Comparison of ENCODE assay signal across 9 cellular contexts in the genomic region with DNA sequence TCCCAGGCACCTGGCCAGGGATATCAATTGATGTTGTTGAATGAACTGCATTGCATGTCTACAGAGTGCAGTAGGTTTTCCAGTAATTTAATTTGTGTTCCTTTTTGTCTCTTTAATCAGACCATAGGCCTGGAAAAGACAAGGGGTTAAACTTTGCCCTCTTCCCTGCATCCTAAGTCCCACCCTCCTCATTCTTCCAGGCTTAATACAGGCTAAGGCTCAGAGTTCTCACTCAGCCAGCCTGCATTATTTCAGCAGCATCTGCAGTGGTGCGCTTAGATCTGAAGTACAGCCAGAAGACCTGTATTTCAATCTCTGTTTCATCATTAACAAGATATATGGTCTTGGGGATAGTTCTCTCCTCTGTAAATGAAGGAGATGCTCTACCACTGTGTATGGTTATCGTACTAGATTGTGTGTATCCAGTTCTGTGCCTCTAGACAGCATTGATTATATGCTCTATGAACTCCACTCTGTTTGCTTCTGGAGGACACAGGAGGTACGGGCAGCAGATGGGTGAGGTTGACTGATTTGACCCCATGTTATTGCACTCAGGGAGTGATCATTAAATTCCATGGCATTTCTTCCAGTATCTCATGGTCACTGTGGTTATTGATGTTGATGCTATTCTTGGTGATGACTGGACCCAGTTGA.
"Had no signal": no experiment of that assay in that cellular context is flagged by ENCODE, and none has a peak within 500 bp of the region (broad histone marks: within the 10 kb centered on the region; RNA-seq: fewer than 3 reads in every experiment).

No MANE protein-coding gene starts in this region.

- DNase-seq: GM23248, GOT3, H7, HFFc6, IMR-90 had no signal

- H3K9me3 Mint-ChIP-seq: HFFc6 had no signal

- H3K27ac ChIP-seq: GM23248, HL-60 had no signal

- H3K9ac ChIP-seq: GM23248 had no signal

- H3K4me3 ChIP-seq: GM23248, HAP-1, K562 had no signal

- H3K36me3 ChIP-seq: HAP-1 had no signal

- H3K27ac Mint-ChIP-seq: HFFc6 had no signal

- H3K4me1 ChIP-seq: HAP-1 had no signal

- H2AFZ ChIP-seq: GM23248 had no signal

- H3K9me3 ChIP-seq: HAP-1 had no signal

- H3K4me3 Mint-ChIP-seq: HFFc6 had no signal

- ATAC-seq: HCT116, K562 had no signal

- FAIRE-seq: K562 had no signal
